ENCODE assay signal across 15 cellular contexts in the genomic region with DNA sequence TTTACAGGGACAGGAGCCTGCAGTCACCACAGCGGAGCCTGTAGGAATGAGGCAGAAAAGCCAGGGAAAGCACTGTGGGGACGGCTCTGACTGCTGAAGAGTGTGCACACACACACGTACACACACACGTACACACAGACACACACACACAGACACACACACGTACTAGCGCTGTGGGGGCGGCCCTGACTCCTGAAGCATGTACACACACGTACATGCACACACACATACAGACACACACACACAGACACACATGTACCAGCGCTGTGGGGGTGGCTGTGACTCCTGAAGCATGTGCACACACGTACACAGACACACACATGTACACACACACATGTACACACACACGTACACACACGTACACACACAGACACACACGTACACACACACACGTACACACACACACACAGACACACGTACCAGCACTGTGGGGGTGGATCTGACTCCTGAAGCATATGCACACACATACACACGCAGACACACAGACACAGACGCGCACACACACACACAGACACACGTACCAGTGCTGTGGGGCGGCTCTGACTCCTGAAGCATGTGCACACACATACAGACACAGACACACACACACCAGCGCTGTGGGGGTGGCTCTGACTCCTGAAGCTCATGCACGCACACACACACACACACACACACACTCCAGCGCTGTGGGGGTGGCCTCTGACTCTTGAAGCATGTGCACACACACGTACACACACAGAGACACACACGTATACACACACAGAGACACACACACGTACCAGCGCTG.
DNase-seq lines count a peak whose midpoint lies in the region; ATAC-seq, FAIRE-seq and TF ChIP-seq lines count a peak whose summit lies in the region.
"Had no signal": no experiment of that assay in that cellular context is flagged by ENCODE, and none has a peak within 500 bp of the region (broad histone marks: within the 10 kb centered on the region; RNA-seq: fewer than 3 reads in every experiment).

No MANE protein-coding gene starts in this region.

- peak overlapping the region in 1 of 3 experiments; percentile 57 for H3K4me3 Mint-ChIP-seq in nephron
- no peak overlapping the region for H3K4me3 Mint-ChIP-seq in CD4-positive, alpha-beta T cell

- no peak for ATAC-seq in CD4-positive, alpha-beta T cell (ENCODE audit: poor library complexity)
- ATAC-seq: Panc1 had no signal

- TF ChIP-seq EP300 in suprapubic skin (IDR thresholded peaks at IDR 0.05): no peak

- H3K9me3 Mint-ChIP-seq in nephron: peaks cover 5% of the 10 kb centered on the region
- no peaks in the 10 kb centered on the region for H3K9me3 Mint-ChIP-seq in CD4-positive, alpha-beta T cell

- H3K36me3 Mint-ChIP-seq in nephron (ENCODE audit: low read depth): no peaks in the 10 kb centered on the region
- H3K36me3 Mint-ChIP-seq in CD4-positive, alpha-beta T cell (ENCODE audit: low read depth): no peaks in the 10 kb centered on the region

- no peak for TF ChIP-seq CTCF in bronchial epithelial cell (IDR thresholded peaks at IDR 0.05; ENCODE audit: insufficient read depth, low read length, severe bottlenecking)
- TF ChIP-seq CTCF in nephron (IDR thresholded peaks at IDR 0.05; ENCODE audit: unreplicated experiment in 3 of 3): no peak
- TF ChIP-seq CTCF in suprapubic skin (IDR thresholded peaks at IDR 0.05): no peak
- no peak for TF ChIP-seq CTCF in CD4-positive, alpha-beta T cell (IDR thresholded peaks at IDR 0.05)

- no peak overlapping the region for H3K27ac ChIP-seq in suprapubic skin
- H3K27ac ChIP-seq in CD4-positive, alpha-beta T cell (ENCODE audit: low read depth, low read length): no peak overlapping the region

- H3K9me3 ChIP-seq in suprapubic skin: no peaks in the 10 kb centered on the region
- no peaks in the 10 kb centered on the region for H3K9me3 ChIP-seq in CD4-positive, alpha-beta T cell (ENCODE audit: control insufficient read depth, low read length)

- 91% methylated on average over 15 of the region's 27 CpGs for WGBS in suprapubic skin

- H3K4me1 ChIP-seq in suprapubic skin: peaks cover 11% of the 10 kb centered on the region

- intact Hi-C loops in CD4-positive, alpha-beta T cell (cut with DNase I, micrococcal nuclease): no loop called here

- no peak for TF ChIP-seq POLR2A in suprapubic skin (IDR thresholded peaks at IDR 0.05)

- DNase-seq in HTR-8/SVneo (ENCODE audit: insufficient read length, low spot score) (no peak), bronchial epithelial cell (ENCODE audit: low read depth) (no peak), suprapubic skin (ENCODE audit: low spot score in 2 of 2) (peak; percentile 51 to 56), NCI-H1105 (lab: John Stamatoyannopoulos, UW) (no peak), NCI-H1436 (lab: John Stamatoyannopoulos, UW) (no peak)
- no peak for DNase-seq in CD4-positive, alpha-beta T cell
- DNase-seq: IMR-90, NCI-H1417, NCI-H2029, NCI-H2171 treated with DMSO at 0.1 percent for 48 hours, NCI-H774, SHP77 had no signal

- CTCF ChIA-PET in CD4-positive, alpha-beta T cell (lab: Charles Lee): no interaction called here

- H3K36me3 ChIP-seq in bronchial epithelial cell (ENCODE audit: control insufficient read depth, insufficient read depth, low read length) (no peaks in the 10 kb centered on the region), suprapubic skin (no peaks in the 10 kb centered on the region)

- H3K27me3 ChIP-seq in bronchial epithelial cell (ENCODE audit: control insufficient read depth, insufficient read depth, low read length): no peaks in the 10 kb centered on the region
- H3K27me3 ChIP-seq in suprapubic skin: peaks cover 14% of the 10 kb centered on the region
- H3K27me3 ChIP-seq in CD4-positive, alpha-beta T cell (ENCODE audit: control insufficient read depth, insufficient read depth, low read length): no peaks in the 10 kb centered on the region

- H3K4me1 Mint-ChIP-seq in nephron: peaks cover 40% of the 10 kb centered on the region
- no peaks in the 10 kb centered on the region for H3K4me1 Mint-ChIP-seq in CD4-positive, alpha-beta T cell (ENCODE audit: low read depth)

- H3K27ac Mint-ChIP-seq in nephron: peak overlapping the region; percentile 17 to 82 (median 64)
- H3K27ac Mint-ChIP-seq in CD4-positive, alpha-beta T cell: no peak overlapping the region

- POLR2A ChIA-PET in CD4-positive, alpha-beta T cell (lab: Charles Lee): no interaction called here

- H3K27me3 Mint-ChIP-seq in nephron (ENCODE audit: low read depth): peaks cover 29% of the 10 kb centered on the region
- H3K27me3 Mint-ChIP-seq in CD4-positive, alpha-beta T cell: no peaks in the 10 kb centered on the region

- H3K4me3 ChIP-seq in bronchial epithelial cell (ENCODE audit: low read depth, low read length) (no peak overlapping the region), suprapubic skin (no peak overlapping the region)

- peak; percentile 88 for FAIRE-seq in HTR-8/SVneo (lab: Jason Lieb, UNC)
- FAIRE-seq in bronchial epithelial cell (lab: Jason Lieb, UNC): peak; percentile 77
- FAIRE-seq: GM18507 had no signal

Comparison
In these comparisons a context has a peak if more than half of its experiments do, and no peak if none do; other contexts are left out.
1. DNase-seq: peak in suprapubic skin (2 of 2); none in HTR-8/SVneo (single experiment), bronchial epithelial cell (single experiment), NCI-H1105 (single experiment), CD4-positive, alpha-beta T cell (0 of 10) and NCI-H1436 (single experiment).